ENCODE assay signal across 27 cellular contexts in genomic region chr22:42786606-42787356, GRCh38.
"Had no signal": no experiment of that assay in that cellular context is flagged by ENCODE, and none has a peak within 500 bp of the region (broad histone marks: within the 10 kb centered on the region; RNA-seq: fewer than 3 reads in every experiment).

No MANE protein-coding gene starts in this region.

- H3K27me3 ChIP-seq: adrenal gland, ascending aorta, brain microvascular endothelial cell, hepatocyte, stomach, suprapubic skin, tibial nerve had no signal

- H3K4me1 ChIP-seq: ascending aorta, parathyroid adenoma had no signal

- H3K27ac Mint-ChIP-seq: activated naive CD8-positive, alpha-beta T cell; activated T-cell treated with anti-CD3 and anti-CD28 coated beads, Interleukin-2, amount 50 U/mL, for 24 hours; activated T-helper 2 cell treated with anti-CD3 and anti-CD28 coated beads, Interferon-gamma antibody, Interleukin-2, Interleukin-4, amounts not matched to agents 10 μg/mL and 5 μg/mL and 100 μg/mL, durations not matched to agents 14 hours and 24 hours and 36 hours; memory B cell; nephron progenitor cell had no signal

- H3K4me3 Mint-ChIP-seq: activated naive CD8-positive, alpha-beta T cell; activated T-cell treated with anti-CD3 and anti-CD28 coated beads, Interleukin-2, amount 50 U/mL, for 24 hours; memory B cell; nephron progenitor cell; stimulated activated memory B cell treated with anti-CD40 and anti-IgM and Interleukin-4, amounts not matched to agents 10 μg/mL and 1 μg/mL and 100 μg/mL, for 72 hours had no signal

- H3K27ac ChIP-seq: adrenal gland, ascending aorta, brain microvascular endothelial cell, hepatocyte, parathyroid adenoma, stomach, suprapubic skin, tibial nerve had no signal

- H3K9me3 Mint-ChIP-seq: activated T-cell treated with anti-CD3 and anti-CD28 coated beads, Interleukin-2, amount 50 U/mL, for 24 hours; activated T-helper 2 cell treated with anti-CD3 and anti-CD28 coated beads, Interferon-gamma antibody, Interleukin-2, Interleukin-4, amounts not matched to agents 10 μg/mL and 5 μg/mL and 100 μg/mL, durations not matched to agents 14 hours and 24 hours and 36 hours; memory B cell; nephron progenitor cell; stimulated activated memory B cell treated with anti-CD40 and anti-IgM and Interleukin-4, amounts not matched to agents 10 μg/mL and 1 μg/mL and 100 μg/mL, for 72 hours had no signal

- H3K4me1 Mint-ChIP-seq: stimulated activated memory B cell treated with anti-CD40 and anti-IgM and Interleukin-4, amounts not matched to agents 10 μg/mL and 1 μg/mL and 100 μg/mL, for 72 hours had no signal

- H3K9me3 ChIP-seq: adrenal gland, ascending aorta, mucosa of descending colon, stomach, suprapubic skin, tibial nerve had no signal

- H3K27me3 Mint-ChIP-seq: activated naive CD8-positive, alpha-beta T cell; activated T-cell treated with anti-CD3 and anti-CD28 coated beads, Interleukin-2, amount 50 U/mL, for 24 hours had no signal

- DNase-seq: activated CD4-positive, alpha-beta T cell treated with anti-CD3 and anti-CD28 coated beads, Interleukin-2, amount 50 U/mL, for 1 hour; activated CD4-positive, CD25-positive, alpha-beta regulatory T cell treated with anti-CD3 and anti-CD28 coated beads, Interleukin-2, amount 50 U/mL, for 72 hours; activated naive CD4-positive, alpha-beta T cell; activated T-cell treated with anti-CD3 and anti-CD28 coated beads, Interleukin-2, amount 50 U/mL, for 24 hours; adrenal gland; brain microvascular endothelial cell; central memory CD4-positive, alpha-beta T cell; dermis blood vessel endothelial cell; effector memory CD4-positive, alpha-beta T cell; foreskin melanocyte; nephron progenitor cell; nucleus accumbens; small intestine; stimulated activated CD4-positive, alpha-beta T cell treated with anti-CD3 and anti-CD28 coated beads, Interleukin-2, amount 100 ng/mL, for 24 hours; stomach had no signal

- H3K36me3 ChIP-seq: adrenal gland, ascending aorta, brain microvascular endothelial cell, stomach, suprapubic skin, tibial nerve had no signal

- ATAC-seq: esophagus mucosa; mucosa of descending colon; sciatic nerve; stimulated activated memory B cell treated with anti-CD40 and anti-IgM and Interleukin-4, amounts not matched to agents 10 μg/mL and 1 μg/mL and 100 μg/mL, for 72 hours had no signal

- H3K36me3 Mint-ChIP-seq: activated naive CD8-positive, alpha-beta T cell; memory B cell; stimulated activated memory B cell treated with anti-CD40 and anti-IgM and Interleukin-4, amounts not matched to agents 10 μg/mL and 1 μg/mL and 100 μg/mL, for 72 hours had no signal

- H3K4me3 ChIP-seq: adrenal gland, ascending aorta, hepatocyte, mucosa of descending colon, stomach, suprapubic skin, tibial nerve had no signal
